ENCODE assay signal across 26 cellular contexts in genomic region chr7:131600578-131600977, GRCh38. TPM values are rescaled to one million over a fixed set of nuclear protein-coding genes. Genes with fewer than 3 reads are reported as not detected.
DNase-seq lines count a peak whose midpoint lies in the region; ATAC-seq, FAIRE-seq and TF ChIP-seq lines count a peak whose summit lies in the region.
"Had no signal": no experiment of that assay in that cellular context is flagged by ENCODE, and none has a peak within 500 bp of the region (broad histone marks: within the 10 kb centered on the region; RNA-seq: fewer than 3 reads in every experiment).

No MANE protein-coding gene starts in this region.

- no peaks in the 10 kb centered on the region for H3K27me3 ChIP-seq in H1 (replicated peaks in 1 of 4; ENCODE audit: control insufficient read depth in 3 of 4, extremely low read depth in 1 of 4, insufficient read depth in 3 of 4, low read length in 3 of 4)
- H3K27me3 ChIP-seq in small intestine (ENCODE audit: control insufficient read depth in 2 of 2, insufficient read depth in 2 of 2, low read length in 2 of 2), result no peaks in the 10 kb centered on the region
- H3K27me3 ChIP-seq: colonic mucosa, heart left ventricle, upper lobe of left lung had no signal

- POLR2A ChIA-PET in H1 (lab: Charles Lee; ENCODE audit: partially characterized antibody), result interaction anchor here (1.3 to 2.0 kb wide), 2 partner anchors 15 to 17 kb away, joined by 4 to 5 read pairs; no protein-coding TSS in a partner anchor

- H3K56ac ChIP-seq in H1 (replicated peaks; ENCODE audit: insufficient read length, low read depth, low read length), result no peak overlapping the region

- no peak for TF ChIP-seq CTCF in H1 (IDR thresholded peaks at IDR 0.05; ENCODE audit: control extremely low read depth in 1 of 3, insufficient read depth in 1 of 3, low read depth in 1 of 3, low read length in 3 of 3)
- TF ChIP-seq CTCF in neural crest cell (conservative IDR thresholded peaks at IDR 0.05), result no peak

- H3K18ac ChIP-seq in H1 (ENCODE audit: extremely low read depth, low read length), result peak overlapping the region; percentile 89

- no peaks in the 10 kb centered on the region for H3K36me3 Mint-ChIP-seq in neural crest cell (ENCODE audit: low read depth)
- H3K36me3 Mint-ChIP-seq: stimulated activated effector memory CD8-positive, alpha-beta T cell treated with anti-CD3 and anti-CD28 coated beads, Interleukin-12 subunit alpha, Interleukin-12 subunit beta, amount 100 ng/mL, for 72 hours had no signal

- peak overlapping the region; percentile 98 for H2BK20ac ChIP-seq in H1 (ENCODE audit: low read length)

- no peak overlapping the region for H2BK15ac ChIP-seq in H1 (ENCODE audit: low read length)

- no peak for TF ChIP-seq POLR2A in H1 (IDR thresholded peaks at IDR 0.05; ENCODE audit: control extremely low read depth in 1 of 2, low read depth in 2 of 2, low read length in 2 of 2)

- H3K36me3 ChIP-seq in H1 (ENCODE audit: control insufficient read depth in 2 of 4, insufficient read depth in 4 of 4, low read length in 3 of 4) (no peaks in the 10 kb centered on the region), small intestine (ENCODE audit: control insufficient read depth in 2 of 2, insufficient read depth in 2 of 2, low read length in 2 of 2) (no peaks in the 10 kb centered on the region)
- H3K36me3 ChIP-seq: adrenal gland, colonic mucosa, heart left ventricle, spleen, upper lobe of left lung had no signal

- no peaks in the 10 kb centered on the region for H4K20me1 ChIP-seq in H1 (replicated peaks in 1 of 2; ENCODE audit: control insufficient read depth in 1 of 2, insufficient read depth in 2 of 2, low read length in 2 of 2)

- peak overlapping the region; percentile 43 for H3K27ac Mint-ChIP-seq in neural crest cell (ENCODE audit: unreplicated experiment)
- H3K27ac Mint-ChIP-seq: activated T-helper 17 cell treated with anti-CD3 and anti-CD28 coated beads, Interleukin-2, amount 50 U/mL, for 72 hours; stimulated activated effector memory CD8-positive, alpha-beta T cell treated with anti-CD3 and anti-CD28 coated beads, Interleukin-12 subunit alpha, Interleukin-12 subunit beta, amount 100 ng/mL, for 72 hours; T-helper 17 cell had no signal

- no peak overlapping the region for H3K23ac ChIP-seq in H1 (ENCODE audit: insufficient read length)

- no peak for TF ChIP-seq EP300 in H1 (IDR thresholded peaks at IDR 0.05; ENCODE audit: borderline replicate concordance in 1 of 2, low read depth in 2 of 2, low read length in 2 of 2)

- peak overlapping the region; percentile 99; the same call in 1 of the 2 replicates for H2AK5ac ChIP-seq in H1 (ENCODE audit: low read depth, low read length)

- TF ChIP-seq RAD21 in H1 (IDR thresholded peaks at IDR 0.05 in 1 of 2, conservative IDR thresholded peaks at IDR 0.05 in 1 of 2; ENCODE audit: low read depth in 2 of 2, low read length in 2 of 2), result no peak

- FAIRE-seq in H1 (lab: Jason Lieb, UNC), result no peak
- FAIRE-seq in small intestine (lab: Jason Lieb, UNC), result no peak
- FAIRE-seq: GM12878, HTR-8/SVneo, keratinocyte had no signal

- peak overlapping the region; percentile 97 for H2BK12ac ChIP-seq in H1 (ENCODE audit: low read depth, low read length)

- CTCF ChIA-PET in H1 (lab: Charles Lee; ENCODE audit: partially characterized antibody), result interaction anchor here (1.2 to 1.3 kb wide), 2 partner anchors 54 to 79 kb away, joined by 3 to 5 read pairs; no protein-coding TSS in a partner anchor

- H3K4me1 Mint-ChIP-seq in neural crest cell, result peaks cover 44% of the 10 kb centered on the region
- H3K4me1 Mint-ChIP-seq: activated T-helper 17 cell treated with anti-CD3 and anti-CD28 coated beads, Interleukin-2, amount 50 U/mL, for 72 hours; stimulated activated effector memory CD8-positive, alpha-beta T cell treated with anti-CD3 and anti-CD28 coated beads, Interleukin-12 subunit alpha, Interleukin-12 subunit beta, amount 100 ng/mL, for 72 hours; T-helper 17 cell had no signal

- H3K79me2 ChIP-seq in H1 (ENCODE audit: control insufficient read depth in 1 of 2, insufficient read depth in 2 of 2, low read length in 2 of 2), result peaks cover 0 to 6% of the 10 kb centered on the region in 2 experiments; a peak in 1 of 4 replicates

- no peak overlapping the region for H3K9ac ChIP-seq in H1 (replicated peaks in 1 of 4; ENCODE audit: extremely low read depth in 1 of 4, low read depth in 3 of 4, low read length in 3 of 4)

- H2AFZ ChIP-seq in H1 (ENCODE audit: low read length), result no peak overlapping the region

- ATAC-seq in HG02973 (IDR thresholded peaks at IDR 0.05; ENCODE audit: unreplicated experiment) (no peak), HG03108 (IDR thresholded peaks at IDR 0.05; ENCODE audit: unreplicated experiment) (no peak)
- ATAC-seq: activated T-helper 17 cell treated with anti-CD3 and anti-CD28 coated beads, Interleukin-2, amount 50 U/mL, for 72 hours; GM12878; stimulated activated effector memory CD8-positive, alpha-beta T cell treated with anti-CD3 and anti-CD28 coated beads, Interleukin-12 subunit alpha, Interleukin-12 subunit beta, amount 100 ng/mL, for 72 hours; T-helper 17 cell had no signal

- H3K27me3 Mint-ChIP-seq in neural crest cell (ENCODE audit: low read depth), result peaks cover 82% of the 10 kb centered on the region

- H3K27ac ChIP-seq in H1 (ENCODE audit: low read depth, low read length) (no peak overlapping the region), small intestine (ENCODE audit: low read depth in 1 of 2, low read length in 1 of 2) (no peak overlapping the region)
- H3K27ac ChIP-seq: adrenal gland, colonic mucosa, spleen, upper lobe of left lung had no signal

- DNase-seq in ELR (ENCODE audit: low read depth) (peak; percentile 31), RPMI7951 (ENCODE audit: low read depth) (peak; percentile 36), H1 (ENCODE audit: low read depth in 1 of 2, low spot score in 2 of 2) (no peak), neural crest cell (ENCODE audit: low read depth, low spot score) (no peak), small intestine (no peak)
- no peak for DNase-seq in stimulated activated naive CD4-positive, alpha-beta T cell treated with Interleukin-2 at 50 U/mL for 16 hours (lab: John Stamatoyannopoulos, UW)
- DNase-seq: activated CD8-positive, alpha-beta memory T cell treated with anti-CD3 and anti-CD28 coated beads for 24 hours; adrenal gland; colonic mucosa; EL; erythroblast; heart left ventricle; midbrain; NCI-H1694 treated with DMSO at 0.1 percent for 48 hours; NCI-H446 treated with DMSO at 0.1 percent for 48 hours; SHP77 treated with DMSO at 0.1 percent for 48 hours; spleen; T-helper 17 cell; upper lobe of left lung had no signal

- H3K4me1 ChIP-seq in H1 (replicated peaks in 1 of 4; ENCODE audit: control insufficient read depth in 3 of 4, insufficient read depth in 4 of 4, low read length in 3 of 4) (peaks cover 12 to 26% (median 25%) of the 10 kb centered on the region in 4 experiments; a peak in 6 of 7 replicates), small intestine (ENCODE audit: control insufficient read depth in 2 of 2, insufficient read depth in 1 of 2, low read depth in 1 of 2, low read length in 1 of 2) (no peaks in the 10 kb centered on the region)
- H3K4me1 ChIP-seq: adrenal gland, colonic mucosa, spleen, upper lobe of left lung had no signal

- H4K91ac ChIP-seq in H1 (replicated peaks; ENCODE audit: insufficient read length, low read length), result peak overlapping the region; percentile 90

- peak overlapping the region; percentile 26 for H2BK120ac ChIP-seq in H1 (replicated peaks; ENCODE audit: low read depth, low read length)

- H3K14ac ChIP-seq in H1 (ENCODE audit: insufficient read length), result no peak overlapping the region

- peaks cover 3% of the 10 kb centered on the region for H3K23me2 ChIP-seq in H1 (ENCODE audit: low read depth, low read length)

- no peak overlapping the region for H4K5ac ChIP-seq in H1 (ENCODE audit: insufficient read length, low read depth, low read length)

- H2BK5ac ChIP-seq in H1 (ENCODE audit: low read depth, low read length), result peak overlapping the region; percentile 91; the same call in 1 of the 2 replicates

- H3K4me3 ChIP-seq in H1 (ENCODE audit: extremely low read depth in 1 of 4, insufficient read depth in 2 of 4, low read depth in 3 of 4, low read length in 4 of 4), result no peak overlapping the region
- H3K4me3 ChIP-seq in small intestine (ENCODE audit: low read depth in 1 of 2, low read length in 2 of 2), result no peak overlapping the region
- H3K4me3 ChIP-seq: adrenal gland, colonic mucosa, GM12878, heart left ventricle, spleen, upper lobe of left lung had no signal

- 0 out of 2 replicates have a peak, but pooled peaks cover 2% of the 10 kb centered on the region for H3K79me1 ChIP-seq in H1 (ENCODE audit: low read depth, low read length)

- peak overlapping the region; percentile 94 for H3K4ac ChIP-seq in H1 (replicated peaks; ENCODE audit: insufficient read length, low read depth, low read length)

- no peak overlapping the region for H3K4me2 ChIP-seq in H1 (ENCODE audit: insufficient read depth in 1 of 2, low read depth in 2 of 2, low read length in 2 of 2)

- 85% methylated on average over 4 of the region's 4 CpGs; no CpG with 5 or more reads in 1 of the 2 experiments for WGBS in H1 (ENCODE audit: extremely low coverage in 1 of 2, insufficient coverage in 1 of 2, insufficient read length in 1 of 2, insufficient replicate concordance in 2 of 2, low coverage in 1 of 2, low lambda C conversion rate in 2 of 2, missing lambda C conversion rate in 1 of 2), 2 experiments
- 50 to 82% (median 72%) methylated on average over 4 of the region's 4 CpGs for WGBS in small intestine, 3 donors

- no peaks in the 10 kb centered on the region for H3K9me3 Mint-ChIP-seq in neural crest cell
- H3K9me3 Mint-ChIP-seq: activated T-helper 17 cell treated with anti-CD3 and anti-CD28 coated beads, Interleukin-2, amount 50 U/mL, for 72 hours; stimulated activated effector memory CD8-positive, alpha-beta T cell treated with anti-CD3 and anti-CD28 coated beads, Interleukin-12 subunit alpha, Interleukin-12 subunit beta, amount 100 ng/mL, for 72 hours had no signal

- H4K8ac ChIP-seq in H1 (ENCODE audit: extremely low read depth, insufficient read depth, low read length), result no peak overlapping the region

- peak overlapping the region; percentile 39 for H3K4me3 Mint-ChIP-seq in neural crest cell
- H3K4me3 Mint-ChIP-seq: activated T-helper 17 cell treated with anti-CD3 and anti-CD28 coated beads, Interleukin-2, amount 50 U/mL, for 72 hours; stimulated activated effector memory CD8-positive, alpha-beta T cell treated with anti-CD3 and anti-CD28 coated beads, Interleukin-12 subunit alpha, Interleukin-12 subunit beta, amount 100 ng/mL, for 72 hours; T-helper 17 cell had no signal

- H3K9me3 ChIP-seq in H1 (ENCODE audit: insufficient read depth in 2 of 2, low read depth in 1 of 2, low read length in 1 of 2) (no peaks in the 10 kb centered on the region), small intestine (ENCODE audit: control insufficient read depth, low read depth) (no peaks in the 10 kb centered on the region)
- H3K9me3 ChIP-seq: adrenal gland, colonic mucosa, heart left ventricle, spleen, upper lobe of left lung had no signal

RNA-seq across cellular contexts. Expression of gene PODXL, which starts 44.1 kb away (rescaled TPM):
- 48.2 and 49.0 TPM in 2 replicates for total RNA-seq in RPMI7951 (2014; rRNA removed; shearing (Covaris generic))
- total RNA-seq in H1 (2021; fragmentation: NEBNext Ultra II Directional; extraction: Animal tissue kit (Norgen Biotek cat#: 25700)), result 925 and 945 TPM in 2 replicates
- polyA plus RNA-seq in H1 (2011; rRNA removed), result 638 and 872 TPM in 2 replicates
- 613 TPM for polyA plus RNA-seq in H1 (2011; cell fraction: cytosol; rRNA removed)
- 1,168 TPM for polyA plus RNA-seq in H1 (2011; cell fraction: nucleus; rRNA removed)
- polyA plus RNA-seq in H1 (2012, experiment 1 of 2), result 630 to 776 TPM (median 695 TPM) in 4 replicates
- 245 TPM for polyA plus RNA-seq in H1 (2012, experiment 2 of 2)
- 1,216 TPM for polyA plus RNA-seq in H1 (2013, experiment 1 of 2)
- polyA plus RNA-seq in H1 (2013, experiment 2 of 2), result 1,270 TPM
- polyA minus RNA-seq in H1 (2011; rRNA and poly(A)+ RNA removed), result 937 and 993 TPM in 2 replicates
- polyA minus RNA-seq in H1 (2011; cell fraction: cytosol; rRNA and poly(A)+ RNA removed), result 707 TPM
- polyA minus RNA-seq in H1 (2011; cell fraction: nucleus; rRNA and poly(A)+ RNA removed), result 436 TPM
- total RNA-seq in neural crest cell, result 21.4 and 22.5 TPM in 2 replicates
- polyA plus RNA-seq in small intestine, result 10 to 100 TPM in 1 of 3 donors, under 1 TPM in 2; 0.67 to 24.2 (median 0.81) TPM

Comparison
In these comparisons a context has a peak if more than half of its experiments do, and no peak if none do; other contexts are left out.
1. DNase-seq: peak in ELR (single experiment) and RPMI7951 (single experiment); none in H1 (0 of 2), neural crest cell (single experiment), stimulated activated naive CD4-positive, alpha-beta T cell treated with Interleukin-2 at 50 U/mL for 16 hours (single experiment) and small intestine (single experiment).
2. RNA of gene PODXL, which starts 44.1 kb away (total RNA-seq): 925 to 945 TPM in H1; 48.2 to 49.0 TPM in RPMI7951 and 21.4 to 22.5 TPM in neural crest cell; every median in the first group is over 10 times any median in the second.